25 cellular contexts compared by ENCODE assay signal in the genomic region with DNA sequence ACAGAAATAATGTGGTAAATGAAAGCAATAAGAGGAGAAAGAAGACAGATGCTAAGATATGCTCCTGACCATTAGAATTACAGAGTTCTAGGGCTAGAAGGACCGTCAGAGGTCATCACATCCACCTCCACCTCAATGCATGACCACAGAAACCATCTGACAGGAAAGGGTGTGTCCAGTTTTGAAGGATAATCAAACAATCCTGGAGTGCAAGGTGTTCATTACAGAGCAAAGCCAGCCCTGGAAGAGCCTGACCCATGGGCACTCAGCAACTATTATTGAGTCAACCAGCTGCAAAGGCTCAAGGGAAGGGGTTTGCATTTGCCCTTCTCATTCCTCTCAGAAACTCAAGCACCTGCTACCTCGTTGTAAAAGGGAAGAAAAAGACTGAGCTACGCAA. TPM values are rescaled to one million over a fixed set of nuclear protein-coding genes. Genes with fewer than 3 reads are reported as not detected.
DNase-seq lines count a peak whose midpoint lies in the region; ATAC-seq, FAIRE-seq and TF ChIP-seq lines count a peak whose summit lies in the region.
"Had no signal": no experiment of that assay in that cellular context is flagged by ENCODE, and none has a peak within 500 bp of the region (broad histone marks: within the 10 kb centered on the region; RNA-seq: fewer than 3 reads in every experiment).

No MANE protein-coding gene starts in this region.

- H3K27ac Mint-ChIP-seq in T-helper 1 cell treated with Interleukin-12 subunit alpha and Interleukin-12 subunit beta and Interleukin-4 antibody, amounts not matched to agents 30 μg/mL and 1 μg/mL, for 36 hours = no peak overlapping the region
- H3K27ac Mint-ChIP-seq in CD4-positive, alpha-beta memory T cell = peak overlapping the region; percentile 61 to 94 (median 87)
- H3K27ac Mint-ChIP-seq: activated B cell treated with CpG ODN at 0.5 μM for 24 hours, memory B cell, nephron progenitor cell had no signal

- no peaks in the 10 kb centered on the region for H3K9me3 ChIP-seq in CD4-positive, alpha-beta memory T cell (ENCODE audit: control insufficient read depth in 1 of 2, low read length in 2 of 2)
- H3K9me3 ChIP-seq: psoas muscle, spleen, uterus had no signal

- H3K27ac ChIP-seq in CD4-positive, alpha-beta memory T cell (ENCODE audit: low read depth, low read length) = peak overlapping the region; percentile 29
- H3K27ac ChIP-seq: psoas muscle, uterus had no signal

- ATAC-seq in HG03039 (IDR thresholded peaks at IDR 0.05; ENCODE audit: unreplicated experiment) = no peak
- ATAC-seq: psoas muscle had no signal

- H3K27me3 ChIP-seq in CD4-positive, alpha-beta memory T cell (ENCODE audit: insufficient read depth, low read length) = no peaks in the 10 kb centered on the region
- no peaks in the 10 kb centered on the region for H3K27me3 ChIP-seq in bronchial epithelial cell (ENCODE audit: control insufficient read depth, insufficient read depth, low read length)
- H3K27me3 ChIP-seq: spleen, uterus had no signal

- H3K36me3 Mint-ChIP-seq in T-helper 1 cell treated with Interleukin-12 subunit alpha and Interleukin-12 subunit beta and Interleukin-4 antibody, amounts not matched to agents 30 μg/mL and 1 μg/mL, for 36 hours (ENCODE audit: low read depth) = peaks cover 2% of the 10 kb centered on the region
- peaks cover 4% of the 10 kb centered on the region in 2 donors for H3K36me3 Mint-ChIP-seq in CD4-positive, alpha-beta memory T cell

- H3K4me3 Mint-ChIP-seq in T-helper 1 cell treated with Interleukin-12 subunit alpha and Interleukin-12 subunit beta and Interleukin-4 antibody, amounts not matched to agents 30 μg/mL and 1 μg/mL, for 36 hours = peak overlapping the region; percentile 11
- peak overlapping the region; percentile 8 to 81 (median 76) for H3K4me3 Mint-ChIP-seq in CD4-positive, alpha-beta memory T cell
- H3K4me3 Mint-ChIP-seq: activated B cell treated with CpG ODN at 0.5 μM for 24 hours; central memory CD8-positive, alpha-beta T cell; memory B cell; nephron progenitor cell had no signal

- H3K36me3 ChIP-seq in CD4-positive, alpha-beta memory T cell (ENCODE audit: insufficient read depth, low read length) = no peaks in the 10 kb centered on the region
- H3K36me3 ChIP-seq in bronchial epithelial cell (ENCODE audit: control insufficient read depth, insufficient read depth, low read length) = no peaks in the 10 kb centered on the region
- H3K36me3 ChIP-seq: uterus had no signal

- no peak for TF ChIP-seq CTCF in bronchial epithelial cell (IDR thresholded peaks at IDR 0.05; ENCODE audit: insufficient read depth, low read length, severe bottlenecking)
- no peak for TF ChIP-seq CTCF in GM13976 (IDR thresholded peaks at IDR 0.05; ENCODE audit: borderline replicate concordance, control extremely low read depth, extremely low read depth, insufficient read depth, missing control alignments)

- POLR2A ChIA-PET in CD4-positive, alpha-beta memory T cell (lab: Charles Lee; ENCODE audit: partially characterized antibody) = interaction anchor here (1.0 to 3.0 kb wide), 4 partner anchors 14 to 123 kb away, joined by 3 to 22 read pairs (median 8); a partner anchor contains a TSS

- H3K4me3 ChIP-seq in CD4-positive, alpha-beta memory T cell (ENCODE audit: low read length in 2 of 2) = peak overlapping the region in 1 of 2 donors; percentile 13
- no peak overlapping the region for H3K4me3 ChIP-seq in bronchial epithelial cell (ENCODE audit: low read depth, low read length)
- H3K4me3 ChIP-seq: psoas muscle, spleen, uterus had no signal

- DNase-seq in T-helper 1 cell = no peak
- DNase-seq in CD4-positive, alpha-beta memory T cell = no peak
- DNase-seq in NCI-H510A treated with DMSO at 0.1 percent for 48 hours (lab: John Stamatoyannopoulos, UW) = peak; percentile 65
- peak; percentile 13 for DNase-seq in bronchial epithelial cell (ENCODE audit: low read depth)
- no peak for DNase-seq in GM13976 (ENCODE audit: low spot score)
- no peak for DNase-seq in NCI-H345 (lab: John Stamatoyannopoulos, UW)
- DNase-seq: activated B cell treated with CpG ODN at 0.5 μM for 24 hours; activated CD8-positive, alpha-beta memory T cell treated with anti-CD3 and anti-CD28 coated beads, Interleukin-2, amount 50 U/mL, for 4 hours; amygdala; effector CD4-positive, alpha-beta T cell; GDM1; glutamatergic neuron; KBM-7; NCI-H1105 treated with DMSO at 0.1 percent for 48 hours; NCI-H226; nephron progenitor cell; psoas muscle; stimulated activated naive CD4-positive, alpha-beta T cell treated with Interleukin-2 at 50 U/mL for 16 hours; uterus had no signal

- no peak for FAIRE-seq in bronchial epithelial cell (lab: Jason Lieb, UNC)
- FAIRE-seq: H54 had no signal

- in situ Hi-C loops in GM13976 (cut with MboI; ENCODE audit: low sequenced_read_pairs, unreplicated experiment) = no loop called here

- H3K4me1 ChIP-seq in CD4-positive, alpha-beta memory T cell (ENCODE audit: insufficient read depth, low read length) = peaks cover 22% of the 10 kb centered on the region
- H3K4me1 ChIP-seq: psoas muscle, uterus had no signal

- H3K27me3 Mint-ChIP-seq in T-helper 1 cell treated with Interleukin-12 subunit alpha and Interleukin-12 subunit beta and Interleukin-4 antibody, amounts not matched to agents 30 μg/mL and 1 μg/mL, for 36 hours (ENCODE audit: low read depth) = no peaks in the 10 kb centered on the region
- no peaks in the 10 kb centered on the region for H3K27me3 Mint-ChIP-seq in CD4-positive, alpha-beta memory T cell

- CTCF ChIA-PET in CD4-positive, alpha-beta memory T cell (lab: Charles Lee; ENCODE audit: partially characterized antibody) = interaction anchor here (0.5 to 5.5 kb wide), 5 partner anchors 12 to 125 kb away, joined by 3 to 59 read pairs (median 5); no protein-coding TSS in a partner anchor

- intact Hi-C loops in CD4-positive, alpha-beta memory T cell (cut with micrococcal nuclease) = loop anchor here (5.0 kb wide), 1 partner anchor 46 kb away; a partner anchor contains a TSS

- H3K9me3 Mint-ChIP-seq in T-helper 1 cell treated with Interleukin-12 subunit alpha and Interleukin-12 subunit beta and Interleukin-4 antibody, amounts not matched to agents 30 μg/mL and 1 μg/mL, for 36 hours = no peaks in the 10 kb centered on the region
- no peaks in the 10 kb centered on the region for H3K9me3 Mint-ChIP-seq in CD4-positive, alpha-beta memory T cell
- H3K9me3 Mint-ChIP-seq: activated B cell treated with CpG ODN at 0.5 μM for 24 hours; central memory CD8-positive, alpha-beta T cell; memory B cell had no signal

- peaks cover 21% of the 10 kb centered on the region for H3K4me1 Mint-ChIP-seq in T-helper 1 cell treated with Interleukin-12 subunit alpha and Interleukin-12 subunit beta and Interleukin-4 antibody, amounts not matched to agents 30 μg/mL and 1 μg/mL, for 36 hours (ENCODE audit: low read depth)
- peaks cover 21 to 38% (median 25%) of the 10 kb centered on the region in 4 donors for H3K4me1 Mint-ChIP-seq in CD4-positive, alpha-beta memory T cell

RNA-seq across cellular contexts. Expression of a gene that starts 46.4 kb away (rescaled TPM):
- total RNA-seq in CD4-positive, alpha-beta memory T cell = 10 to 100 TPM; 51.0 to 52.8 TPM
- polyA plus RNA-seq in CD4-positive, alpha-beta memory T cell = 10 to 100 TPM in 1 of 2 donors, 1 to 10 TPM in 1; 7.2 to 13.0 TPM
- 48.8 and 64.2 TPM in 2 replicates for total RNA-seq in bronchial epithelial cell

RNA-seq across cellular contexts. Expression of a gene that starts 50.9 kb away (rescaled TPM):
- total RNA-seq in CD4-positive, alpha-beta memory T cell = 10 to 100 TPM; 53.8 to 61.0 TPM
- 10 to 100 TPM; 79.2 to 90.6 TPM for polyA plus RNA-seq in CD4-positive, alpha-beta memory T cell
- total RNA-seq in bronchial epithelial cell = 16.1 and 26.4 TPM in 2 replicates

Comparison
In these comparisons a context has a peak if more than half of its experiments do, and no peak if none do; other contexts are left out.
1. DNase-seq: peak in NCI-H510A treated with DMSO at 0.1 percent for 48 hours (single experiment) and bronchial epithelial cell (single experiment); none in T-helper 1 cell (0 of 5), CD4-positive, alpha-beta memory T cell (0 of 5), GM13976 (single experiment) and NCI-H345 (single experiment).